In the genomic region with DNA sequence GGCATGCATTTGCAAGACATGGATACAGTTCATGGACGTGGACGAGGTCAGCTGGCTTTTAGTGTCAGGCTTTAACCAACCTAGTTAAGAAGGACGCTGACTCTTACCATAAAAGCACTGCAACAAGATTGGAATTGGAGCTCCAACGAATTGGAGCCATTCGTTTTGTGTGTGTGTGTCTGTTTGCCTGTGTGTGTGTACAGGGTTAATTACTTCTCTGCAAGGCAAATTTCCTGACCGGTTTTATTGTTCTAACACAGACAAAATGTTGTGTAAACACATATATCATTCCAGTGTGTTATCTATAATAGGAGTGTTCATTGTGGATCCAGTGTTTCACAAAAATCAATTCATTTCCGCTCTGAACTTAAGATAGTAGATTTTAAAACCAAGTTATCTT, we compare ENCODE assay signal across 17 cellular contexts.
"Had no signal": no experiment of that assay in that cellular context is flagged by ENCODE, and none has a peak within 500 bp of the region (broad histone marks: within the 10 kb centered on the region; RNA-seq: fewer than 3 reads in every experiment).

No MANE protein-coding gene starts in this region.

- H3K36me3 ChIP-seq: transverse colon, WERI-Rb-1 had no signal

- H3K4me1 Mint-ChIP-seq: activated CD4-positive, alpha-beta T cell treated with anti-CD3 and anti-CD28 coated beads for 36 hours; activated naive CD4-positive, alpha-beta T cell treated with anti-CD3 and anti-CD28 coated beads, Interleukin-2, amount 10 ng/mL, durations not matched to agents 7 days and 5 days; memory B cell; natural killer cell had no signal

- H3K27ac Mint-ChIP-seq: activated CD4-positive, alpha-beta memory T cell treated with anti-CD3 and anti-CD28 coated beads for 36 hours; activated CD4-positive, alpha-beta T cell treated with anti-CD3 and anti-CD28 coated beads for 36 hours; activated naive CD4-positive, alpha-beta T cell treated with anti-CD3 and anti-CD28 coated beads, Interleukin-2, amount 10 ng/mL, durations not matched to agents 7 days and 5 days; activated T-cell treated with anti-CD3 and anti-CD28 coated beads, Interleukin-2, amount 50 U/mL, for 24 hours; memory B cell; natural killer cell had no signal

- H3K27me3 Mint-ChIP-seq: activated CD4-positive, alpha-beta T cell treated with anti-CD3 and anti-CD28 coated beads for 36 hours had no signal

- H3K4me3 ChIP-seq: transverse colon had no signal

- H3K27ac ChIP-seq: transverse colon, WERI-Rb-1 had no signal

- FAIRE-seq: endometrium, keratinocyte had no signal

- H3K9me3 ChIP-seq: transverse colon had no signal

- ATAC-seq: activated CD4-positive, alpha-beta T cell treated with anti-CD3 and anti-CD28 coated beads for 36 hours; esophagus mucosa; left ventricle myocardium superior; natural killer cell; stimulated activated naive CD8-positive, alpha-beta T cell treated with anti-CD3 and anti-CD28 coated beads, Interleukin-15, Interleukin-2, amounts not matched to agents 100 U/mL and 50 U/mL, for 24 hours had no signal

- H3K36me3 Mint-ChIP-seq: activated CD4-positive, alpha-beta memory T cell treated with anti-CD3 and anti-CD28 coated beads for 36 hours; activated naive CD4-positive, alpha-beta T cell treated with anti-CD3 and anti-CD28 coated beads, Interleukin-2, amount 10 ng/mL, durations not matched to agents 7 days and 5 days; memory B cell; natural killer cell had no signal

- H3K9me3 Mint-ChIP-seq: activated CD4-positive, alpha-beta memory T cell treated with anti-CD3 and anti-CD28 coated beads for 36 hours; activated naive CD4-positive, alpha-beta T cell treated with anti-CD3 and anti-CD28 coated beads, Interleukin-2, amount 10 ng/mL, durations not matched to agents 7 days and 5 days; activated T-cell treated with anti-CD3 and anti-CD28 coated beads, Interleukin-2, amount 50 U/mL, for 24 hours; memory B cell; natural killer cell had no signal

- H3K4me3 Mint-ChIP-seq: activated CD4-positive, alpha-beta memory T cell treated with anti-CD3 and anti-CD28 coated beads for 36 hours; activated CD4-positive, alpha-beta T cell treated with anti-CD3 and anti-CD28 coated beads for 36 hours; activated naive CD4-positive, alpha-beta T cell treated with anti-CD3 and anti-CD28 coated beads, Interleukin-2, amount 10 ng/mL, durations not matched to agents 7 days and 5 days; activated T-cell treated with anti-CD3 and anti-CD28 coated beads, Interleukin-2, amount 50 U/mL, for 24 hours; memory B cell; natural killer cell had no signal

- DNase-seq: activated CD4-positive, alpha-beta memory T cell treated with anti-CD3 and anti-CD28 coated beads for 36 hours; activated CD4-positive, alpha-beta T cell treated with anti-CD3 and anti-CD28 coated beads for 36 hours; activated naive CD4-positive, alpha-beta T cell treated with anti-CD3 and anti-CD28 coated beads, Interleukin-2, amount 10 ng/mL, durations not matched to agents 7 days and 5 days; activated T-cell treated with anti-CD3 and anti-CD28 coated beads, Interleukin-2, amount 50 U/mL, for 24 hours; hippocampal formation; left ventricle myocardium superior; natural killer cell; nucleus accumbens; stimulated activated CD4-positive, alpha-beta T cell treated with anti-CD3 and anti-CD28 coated beads, Interleukin-4, amount 100 ng/mL, for 24 hours; stimulated activated CD8-positive, alpha-beta memory T cell treated with anti-CD3 and anti-CD28 coated beads, Interleukin-4, amount 100 ng/mL, for 48 hours; stimulated activated naive CD8-positive, alpha-beta T cell treated with anti-CD3 and anti-CD28 coated beads, Interleukin-15, Interleukin-2, amounts not matched to agents 100 U/mL and 50 U/mL, for 24 hours; transverse colon; WERI-Rb-1 had no signal

- H3K27me3 ChIP-seq: transverse colon had no signal
